27 cellular contexts compared by ENCODE assay signal in the genomic region with DNA sequence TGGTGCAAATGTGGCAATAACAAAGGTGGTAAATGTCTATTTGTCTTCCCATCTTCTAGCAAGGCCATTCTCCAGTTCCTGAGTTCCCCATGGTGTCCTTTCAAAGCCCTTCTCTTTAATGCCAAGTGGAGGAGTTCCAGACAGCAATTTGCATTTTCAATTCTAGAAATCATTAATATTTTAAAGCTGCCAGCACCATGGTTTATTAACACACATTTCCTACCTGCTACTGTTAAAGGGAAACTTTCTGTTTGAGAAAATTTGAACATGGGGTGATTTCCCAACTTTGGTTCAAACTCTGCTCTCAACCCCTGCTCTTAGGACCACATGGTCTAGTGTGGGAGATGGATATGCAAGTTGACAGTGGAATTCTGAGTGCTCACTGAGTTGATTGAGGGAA.
DNase-seq lines count a peak whose midpoint lies in the region; ATAC-seq, FAIRE-seq and TF ChIP-seq lines count a peak whose summit lies in the region.
"Had no signal": no experiment of that assay in that cellular context is flagged by ENCODE, and none has a peak within 500 bp of the region (broad histone marks: within the 10 kb centered on the region; RNA-seq: fewer than 3 reads in every experiment).

No MANE protein-coding gene starts in this region.

- FAIRE-seq in GM18507 (lab: Jason Lieb, UNC): peak; percentile 71
- FAIRE-seq: A549, H1, islet of Langerhans had no signal

- no peaks in the 10 kb centered on the region for H3K9me3 ChIP-seq in OCI-LY3 (ENCODE audit: insufficient read depth, low read length)
- H3K9me3 ChIP-seq: A549, neutrophil, spleen had no signal

- H3K27me3 ChIP-seq in OCI-LY3 (ENCODE audit: low read depth, low read length): no peaks in the 10 kb centered on the region
- H3K27me3 ChIP-seq: foreskin keratinocyte, hepatocyte, neutrophil had no signal

- peak overlapping the region; percentile 96 for H3K27ac ChIP-seq in OCI-LY3 (ENCODE audit: low read length)
- H3K27ac ChIP-seq: A549, foreskin keratinocyte, hepatocyte, KMS-11, neutrophil had no signal

- H3K9ac ChIP-seq in OCI-LY3 (ENCODE audit: low read length): peak overlapping the region; percentile 80
- H3K9ac ChIP-seq: KMS-11 had no signal

- peak overlapping the region; percentile 65 for H3K4me3 ChIP-seq in OCI-LY3 (ENCODE audit: low read length)
- H3K4me3 ChIP-seq: A549, hepatocyte, spleen had no signal

- no peak overlapping the region for H2AFZ ChIP-seq in OCI-LY3 (ENCODE audit: low read depth, low read length)
- H2AFZ ChIP-seq: hepatocyte had no signal

- peak overlapping the region; percentile 91 for H3K4me2 ChIP-seq in OCI-LY3 (ENCODE audit: low read length)
- H3K4me2 ChIP-seq: A549, hepatocyte, KMS-11 had no signal

- DNase-seq in GM18507 (ENCODE audit: extremely low spot score, insufficient read length, low read depth): no peak
- DNase-seq in dermis blood vessel endothelial cell: no peak
- no peak for DNase-seq in DMS153 (lab: John Stamatoyannopoulos, UW)
- no peak for DNase-seq in amygdala (lab: John Stamatoyannopoulos, UW)
- DNase-seq: activated naive CD4-positive, alpha-beta T cell treated with anti-CD3 and anti-CD28 coated beads, Interleukin-2, amount 10 ng/mL, durations not matched to agents 7 days and 5 days; activated T-cell treated with anti-CD3 and anti-CD28 coated beads, Interleukin-2, amount 50 U/mL, for 48 hours; aorta; Calu3; erythroblast; foreskin keratinocyte; MV-4-11; NCI-H1694; NCI-H748 treated with DMSO at 0.1 percent for 48 hours; PC-3; spleen; stimulated activated CD4-positive, alpha-beta T cell treated with anti-CD3 and anti-CD28 coated beads, Interleukin-4, amount 100 ng/mL, for 4 hours; T-helper 1 cell had no signal

- H3K4me1 ChIP-seq in OCI-LY3 (ENCODE audit: low read length): peaks cover 77% of the 10 kb centered on the region
- H3K4me1 ChIP-seq: A549 had no signal

- no peaks in the 10 kb centered on the region for H3K79me2 ChIP-seq in OCI-LY3 (ENCODE audit: low read length)
- H3K79me2 ChIP-seq: hepatocyte had no signal

- ATAC-seq in GM19372 (IDR thresholded peaks at IDR 0.05; ENCODE audit: low read depth, unreplicated experiment): peak; percentile 41
- ATAC-seq in HG02840 (IDR thresholded peaks at IDR 0.05; ENCODE audit: low FRiP score, unreplicated experiment): peak; percentile 43
- ATAC-seq in GM21360 (IDR thresholded peaks at IDR 0.05; ENCODE audit: unreplicated experiment): no peak
- ATAC-seq: foreskin keratinocyte, PC-3 had no signal

- no peaks in the 10 kb centered on the region for H4K20me1 ChIP-seq in OCI-LY3 (ENCODE audit: insufficient read depth, low read length)

- no peak for TF ChIP-seq CTCF in OCI-LY3 (IDR thresholded peaks at IDR 0.05; ENCODE audit: low read depth, low read length)

- H3K36me3 ChIP-seq in OCI-LY3 (replicated peaks; ENCODE audit: low read depth, low read length): no peaks in the 10 kb centered on the region
- H3K36me3 ChIP-seq: neutrophil, spleen had no signal
